Comparison of ENCODE assay signal across 1 cellular context in the genomic region with DNA sequence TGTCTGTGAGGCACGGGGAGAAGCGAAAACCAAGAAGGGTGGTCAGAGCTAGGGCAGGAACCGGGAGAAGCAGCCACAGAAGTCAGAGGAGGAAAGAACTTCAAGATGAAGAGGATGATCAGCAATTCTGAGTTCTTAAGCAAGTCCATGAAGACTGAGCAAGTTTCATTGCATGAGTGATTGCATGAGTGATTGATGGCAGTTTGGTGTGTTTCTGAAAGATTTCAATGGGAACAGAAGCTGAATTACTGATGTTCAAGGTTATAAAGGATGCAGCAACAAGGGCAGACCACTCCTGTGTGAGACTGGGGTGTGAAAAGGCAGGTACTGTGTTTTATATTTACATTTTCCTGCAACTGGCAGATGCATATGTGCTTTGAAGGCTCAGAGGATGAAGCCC.
TF ChIP-seq lines count a peak whose summit lies in the region.

No MANE protein-coding gene starts in this region.

TF ChIP-seq in HepG2, 621 proteins besides CTCF, POLR2A, EP300 and RAD21 (continued from another document):
- TF ChIP-seq, protein P1, sequence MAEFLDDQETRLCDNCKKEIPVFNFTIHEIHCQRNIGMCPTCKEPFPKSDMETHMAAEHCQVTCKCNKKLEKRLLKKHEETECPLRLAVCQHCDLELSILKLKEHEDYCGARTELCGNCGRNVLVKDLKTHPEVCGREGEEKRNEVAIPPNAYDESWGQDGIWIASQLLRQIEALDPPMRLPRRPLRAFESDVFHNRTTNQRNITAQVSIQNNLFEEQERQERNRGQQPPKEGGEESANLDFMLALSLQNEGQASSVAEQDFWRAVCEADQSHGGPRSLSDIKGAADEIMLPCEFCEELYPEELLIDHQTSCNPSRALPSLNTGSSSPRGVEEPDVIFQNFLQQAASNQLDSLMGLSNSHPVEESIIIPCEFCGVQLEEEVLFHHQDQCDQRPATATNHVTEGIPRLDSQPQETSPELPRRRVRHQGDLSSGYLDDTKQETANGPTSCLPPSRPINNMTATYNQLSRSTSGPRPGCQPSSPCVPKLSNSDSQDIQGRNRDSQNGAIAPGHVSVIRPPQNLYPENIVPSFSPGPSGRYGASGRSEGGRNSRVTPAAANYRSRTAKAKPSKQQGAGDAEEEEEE (CRISPR knock-in tag; IDR thresholded peaks at IDR 0.05; ENCODE audit: borderline replicate concordance) = no peak
- TF ChIP-seq ZNF382 (CRISPR knock-in tag; IDR thresholded peaks at IDR 0.05; ENCODE audit: borderline replicate concordance) = no peak
